In the genomic region with DNA sequence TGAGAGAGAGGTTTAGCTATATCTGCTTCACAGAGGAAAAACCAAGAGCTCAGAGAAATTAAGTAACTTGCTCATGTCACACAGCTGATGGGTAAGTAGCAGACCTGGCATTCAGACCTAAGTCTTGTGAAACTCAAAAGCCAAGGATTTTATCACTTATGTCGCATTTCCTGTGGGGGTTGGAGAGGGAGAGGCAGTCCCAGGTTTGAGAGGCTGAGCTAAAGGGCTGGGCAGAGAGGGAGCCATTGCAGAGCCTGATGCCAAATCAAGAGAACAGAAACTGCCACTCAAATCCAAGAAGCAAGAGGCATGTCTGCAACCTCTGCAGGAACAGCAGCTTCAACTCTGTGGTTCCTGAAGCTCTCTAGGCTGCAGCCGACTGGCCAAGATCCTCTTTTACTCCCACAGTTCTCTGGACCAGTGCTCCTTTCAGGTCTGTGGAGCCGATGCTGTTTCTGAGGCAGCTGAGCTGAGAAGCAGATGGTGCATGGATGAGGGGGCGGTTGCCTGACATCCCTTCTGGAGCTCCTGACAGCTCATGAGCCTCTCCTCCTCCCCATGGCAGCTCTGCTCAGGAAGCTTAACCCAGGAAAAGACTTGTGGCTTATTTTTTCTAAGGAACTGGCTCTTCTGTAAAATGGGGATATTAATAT, we compare ENCODE assay signal across 10 cellular contexts. TPM values are rescaled to one million over a fixed set of nuclear protein-coding genes. Genes with fewer than 3 reads are reported as not detected.
A peak's percentile ranks its signal among the peaks of the same experiment; 100 is the strongest.
DNase-seq lines count a peak whose midpoint lies in the region; ATAC-seq and TF ChIP-seq lines count a peak whose summit lies in the region.
"Had no signal": no experiment of that assay in that cellular context is flagged by ENCODE, and none has a peak within 500 bp of the region (broad histone marks: within the 10 kb centered on the region; RNA-seq: fewer than 3 reads in every experiment).

No MANE protein-coding gene starts in this region.

- peak; percentile 93 for DNase-seq in MV-4-11 (lab: John Stamatoyannopoulos, UW)
- peak in 30 of 56 donors; percentile 11 to 81 (median 46) for DNase-seq in amygdala (lab: John Stamatoyannopoulos, UW)
- peak; percentile 28 for DNase-seq in left cardiac atrium
- DNase-seq in thoracic aorta (ENCODE audit: low spot score), result no peak
- DNase-seq in tibial nerve (ENCODE audit: low spot score in 2 of 2), result no peak
- no peak for DNase-seq in stimulated activated CD8-positive, alpha-beta memory T cell treated with anti-CD3 and anti-CD28 coated beads, Interleukin-4, amount 100 ng/mL, for 48 hours
- no peak for DNase-seq in activated CD4-positive, alpha-beta T cell treated with anti-CD3 and anti-CD28 coated beads for 1 hour
- DNase-seq: activated B cell treated with CpG ODN at 0.5 μM for 24 hours; activated effector memory CD4-positive, alpha-beta T cell treated with anti-CD3 and anti-CD28 coated beads, Interleukin-2, amount 50 U/mL, for 16 hours had no signal

- no peaks in the 10 kb centered on the region for H3K9me3 ChIP-seq in thoracic aorta
- H3K9me3 ChIP-seq in tibial nerve, result no peaks in the 10 kb centered on the region

- TF ChIP-seq CTCF in thoracic aorta (IDR thresholded peaks at IDR 0.05) (no peak), tibial nerve (IDR thresholded peaks at IDR 0.05) (no peak)

- WGBS in tibial nerve, 2 donors, result 47 to 62% methylated on average over 4 of the region's 4 CpGs

- peak; percentile 38 to 54 for ATAC-seq in left cardiac atrium
- peak; percentile 71 for ATAC-seq in thoracic aorta (ENCODE audit: insufficient number of reproducible peaks, low FRiP score, low read depth)
- ATAC-seq: Panc1 had no signal

- H3K4me3 ChIP-seq in thoracic aorta (no peak overlapping the region), tibial nerve (no peak overlapping the region)

- TF ChIP-seq EP300 in tibial nerve (IDR thresholded peaks at IDR 0.05), result no peak

- intact Hi-C loops in left cardiac atrium (cut with DNase I), result no loop called here

- H3K4me1 ChIP-seq in thoracic aorta (ENCODE audit: control insufficient read depth in 1 of 2, low read depth in 2 of 2) (peaks cover 13 to 33% of the 10 kb centered on the region in 2 donors), tibial nerve (peaks cover 0 to 10% (median 5%) of the 10 kb centered on the region in 4 donors)

- H3K27me3 ChIP-seq in thoracic aorta (replicated peaks; ENCODE audit: insufficient read depth), result no peaks in the 10 kb centered on the region
- no peaks in the 10 kb centered on the region for H3K27me3 ChIP-seq in tibial nerve

- TF ChIP-seq POLR2A in tibial nerve (IDR thresholded peaks at IDR 0.05), result no peak

- H3K36me3 ChIP-seq in thoracic aorta (no peaks in the 10 kb centered on the region), tibial nerve (no peaks in the 10 kb centered on the region)

- H3K27ac ChIP-seq in thoracic aorta (peak overlapping the region in 1 of 2 donors; percentile 24), tibial nerve (no peak overlapping the region)

RNA-seq across cellular contexts. Expression of gene NAV2, which starts 47.6 kb away (rescaled TPM):
- total RNA-seq in left cardiac atrium (10 to 100 TPM; 12.3 to 15.3 TPM), thoracic aorta (100 to 1,000 TPM; 125 to 230 TPM), tibial nerve (10 to 100 TPM; 19.2 to 34.7 (median 25.8) TPM)

Comparison
In these comparisons a context has a peak if more than half of its experiments do, and no peak if none do; other contexts are left out.
1. DNase-seq: peak in MV-4-11 (single experiment), amygdala (30 of 56) and left cardiac atrium (single experiment); none in thoracic aorta (single experiment), tibial nerve (0 of 2), stimulated activated CD8-positive, alpha-beta memory T cell treated with anti-CD3 and anti-CD28 coated beads, Interleukin-4, amount 100 ng/mL, for 48 hours (single experiment) and activated CD4-positive, alpha-beta T cell treated with anti-CD3 and anti-CD28 coated beads for 1 hour (single experiment).